In the genomic region with DNA sequence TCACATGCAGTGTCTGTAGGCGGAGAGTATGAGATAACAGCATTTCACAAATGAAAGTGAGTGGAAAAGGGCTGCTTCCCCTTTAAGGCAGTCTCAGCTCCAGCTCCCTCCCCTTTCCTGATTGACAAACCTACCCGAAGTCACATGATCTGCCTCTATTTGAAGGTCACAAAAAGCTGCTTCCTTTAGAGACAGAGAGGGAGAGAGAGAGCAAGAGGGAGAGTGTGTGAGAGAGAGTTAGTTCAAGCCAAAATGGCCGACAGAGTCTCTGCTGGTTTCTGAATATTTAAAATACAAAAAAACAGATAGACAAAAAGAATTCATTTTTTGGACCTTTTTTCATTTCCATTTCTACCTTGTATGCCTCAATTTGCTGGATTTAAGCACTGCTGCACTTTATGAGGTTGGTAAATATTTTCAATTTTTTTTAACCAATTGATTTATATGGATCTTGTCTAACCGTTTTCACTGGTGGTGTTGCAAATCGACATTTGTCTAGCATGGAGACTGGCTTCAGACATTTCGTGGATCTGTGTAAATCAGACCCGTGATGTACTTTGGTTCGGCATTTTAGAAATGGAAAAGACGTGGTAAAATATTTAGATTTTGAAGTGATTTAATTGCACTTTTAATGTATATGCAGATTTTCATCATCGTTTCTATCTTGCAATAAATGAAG, we compare ENCODE assay signal across 1 cellular context.
TF ChIP-seq lines count a peak whose summit lies in the region.

A gene with protein sequence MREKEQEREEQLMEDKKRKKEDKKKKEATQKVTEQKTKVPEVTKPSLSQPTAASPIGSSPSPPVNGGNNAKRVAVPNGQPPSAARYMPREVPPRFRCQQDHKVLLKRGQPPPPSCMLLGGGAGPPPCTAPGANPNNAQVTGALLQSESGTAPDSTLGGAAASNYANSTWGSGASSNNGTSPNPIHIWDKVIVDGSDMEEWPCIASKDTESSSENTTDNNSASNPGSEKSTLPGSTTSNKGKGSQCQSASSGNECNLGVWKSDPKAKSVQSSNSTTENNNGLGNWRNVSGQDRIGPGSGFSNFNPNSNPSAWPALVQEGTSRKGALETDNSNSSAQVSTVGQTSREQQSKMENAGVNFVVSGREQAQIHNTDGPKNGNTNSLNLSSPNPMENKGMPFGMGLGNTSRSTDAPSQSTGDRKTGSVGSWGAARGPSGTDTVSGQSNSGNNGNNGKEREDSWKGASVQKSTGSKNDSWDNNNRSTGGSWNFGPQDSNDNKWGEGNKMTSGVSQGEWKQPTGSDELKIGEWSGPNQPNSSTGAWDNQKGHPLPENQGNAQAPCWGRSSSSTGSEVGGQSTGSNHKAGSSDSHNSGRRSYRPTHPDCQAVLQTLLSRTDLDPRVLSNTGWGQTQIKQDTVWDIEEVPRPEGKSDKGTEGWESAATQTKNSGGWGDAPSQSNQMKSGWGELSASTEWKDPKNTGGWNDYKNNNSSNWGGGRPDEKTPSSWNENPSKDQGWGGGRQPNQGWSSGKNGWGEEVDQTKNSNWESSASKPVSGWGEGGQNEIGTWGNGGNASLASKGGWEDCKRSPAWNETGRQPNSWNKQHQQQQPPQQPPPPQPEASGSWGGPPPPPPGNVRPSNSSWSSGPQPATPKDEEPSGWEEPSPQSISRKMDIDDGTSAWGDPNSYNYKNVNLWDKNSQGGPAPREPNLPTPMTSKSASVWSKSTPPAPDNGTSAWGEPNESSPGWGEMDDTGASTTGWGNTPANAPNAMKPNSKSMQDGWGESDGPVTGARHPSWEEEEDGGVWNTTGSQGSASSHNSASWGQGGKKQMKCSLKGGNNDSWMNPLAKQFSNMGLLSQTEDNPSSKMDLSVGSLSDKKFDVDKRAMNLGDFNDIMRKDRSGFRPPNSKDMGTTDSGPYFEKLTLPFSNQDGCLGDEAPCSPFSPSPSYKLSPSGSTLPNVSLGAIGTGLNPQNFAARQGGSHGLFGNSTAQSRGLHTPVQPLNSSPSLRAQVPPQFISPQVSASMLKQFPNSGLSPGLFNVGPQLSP (N-terminal part only) (plus strand): TSS at position 188 of the 679 bp plus-strand sequence. CDS start 211 bp downstream, at position 399.

TF ChIP-seq in HepG2, 621 proteins besides CTCF, POLR2A, EP300 and RAD21 (continued from another document and continues in another):
- TF ChIP-seq HES4 (CRISPR knock-in tag; IDR thresholded peaks at IDR 0.05; ENCODE audit: borderline replicate concordance), result no peak
- TF ChIP-seq SRSF9 (IDR thresholded peaks at IDR 0.05; ENCODE audit: borderline replicate concordance, insufficient read depth, low read depth, low read length, poor library complexity, severe bottlenecking), result no peak
- TF ChIP-seq ZNF703 (CRISPR knock-in tag; IDR thresholded peaks at IDR 0.05; ENCODE audit: borderline replicate concordance), result no peak
- TF ChIP-seq, protein P1, sequence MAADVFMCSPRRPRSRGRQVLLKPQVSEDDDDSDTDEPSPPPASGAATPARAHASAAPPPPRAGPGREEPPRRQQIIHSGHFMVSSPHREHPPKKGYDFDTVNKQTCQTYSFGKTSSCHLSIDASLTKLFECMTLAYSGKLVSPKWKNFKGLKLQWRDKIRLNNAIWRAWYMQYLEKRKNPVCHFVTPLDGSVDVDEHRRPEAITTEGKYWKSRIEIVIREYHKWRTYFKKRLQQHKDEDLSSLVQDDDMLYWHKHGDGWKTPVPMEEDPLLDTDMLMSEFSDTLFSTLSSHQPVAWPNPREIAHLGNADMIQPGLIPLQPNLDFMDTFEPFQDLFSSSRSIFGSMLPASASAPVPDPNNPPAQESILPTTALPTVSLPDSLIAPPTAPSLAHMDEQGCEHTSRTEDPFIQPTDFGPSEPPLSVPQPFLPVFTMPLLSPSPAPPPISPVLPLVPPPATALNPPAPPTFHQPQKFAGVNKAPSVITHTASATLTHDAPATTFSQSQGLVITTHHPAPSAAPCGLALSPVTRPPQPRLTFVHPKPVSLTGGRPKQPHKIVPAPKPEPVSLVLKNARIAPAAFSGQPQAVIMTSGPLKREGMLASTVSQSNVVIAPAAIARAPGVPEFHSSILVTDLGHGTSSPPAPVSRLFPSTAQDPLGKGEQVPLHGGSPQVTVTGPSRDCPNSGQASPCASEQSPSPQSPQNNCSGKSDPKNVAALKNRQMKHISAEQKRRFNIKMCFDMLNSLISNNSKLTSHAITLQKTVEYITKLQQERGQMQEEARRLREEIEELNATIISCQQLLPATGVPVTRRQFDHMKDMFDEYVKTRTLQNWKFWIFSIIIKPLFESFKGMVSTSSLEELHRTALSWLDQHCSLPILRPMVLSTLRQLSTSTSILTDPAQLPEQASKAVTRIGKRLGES (CRISPR knock-in tag; IDR thresholded peaks at IDR 0.05; ENCODE audit: borderline replicate concordance), result no peak
- TF ChIP-seq ZNF337 (CRISPR knock-in tag; IDR thresholded peaks at IDR 0.05; ENCODE audit: borderline replicate concordance, low read depth), result no peak
- TF ChIP-seq, protein P2, sequence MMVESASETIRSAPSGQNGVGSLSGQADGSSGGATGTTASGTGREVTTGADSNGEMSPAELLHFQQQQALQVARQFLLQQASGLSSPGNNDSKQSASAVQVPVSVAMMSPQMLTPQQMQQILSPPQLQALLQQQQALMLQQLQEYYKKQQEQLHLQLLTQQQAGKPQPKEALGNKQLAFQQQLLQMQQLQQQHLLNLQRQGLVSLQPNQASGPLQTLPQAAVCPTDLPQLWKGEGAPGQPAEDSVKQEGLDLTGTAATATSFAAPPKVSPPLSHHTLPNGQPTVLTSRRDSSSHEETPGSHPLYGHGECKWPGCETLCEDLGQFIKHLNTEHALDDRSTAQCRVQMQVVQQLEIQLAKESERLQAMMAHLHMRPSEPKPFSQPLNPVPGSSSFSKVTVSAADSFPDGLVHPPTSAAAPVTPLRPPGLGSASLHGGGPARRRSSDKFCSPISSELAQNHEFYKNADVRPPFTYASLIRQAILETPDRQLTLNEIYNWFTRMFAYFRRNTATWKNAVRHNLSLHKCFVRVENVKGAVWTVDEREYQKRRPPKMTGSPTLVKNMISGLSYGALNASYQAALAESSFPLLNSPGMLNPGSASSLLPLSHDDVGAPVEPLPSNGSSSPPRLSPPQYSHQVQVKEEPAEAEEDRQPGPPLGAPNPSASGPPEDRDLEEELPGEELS (CRISPR knock-in tag; IDR thresholded peaks at IDR 0.05), result peak; percentile 34; the same call in 1 of the 2 replicates
- 0 out of 2 replicates have a peak, but pooled peaks have one; percentile 49 for TF ChIP-seq ZNF205 (CRISPR knock-in tag; IDR thresholded peaks at IDR 0.05)
- TF ChIP-seq ZNF644 (CRISPR knock-in tag; IDR thresholded peaks at IDR 0.05; ENCODE audit: low read depth), result no peak
- TF ChIP-seq, protein P3, sequence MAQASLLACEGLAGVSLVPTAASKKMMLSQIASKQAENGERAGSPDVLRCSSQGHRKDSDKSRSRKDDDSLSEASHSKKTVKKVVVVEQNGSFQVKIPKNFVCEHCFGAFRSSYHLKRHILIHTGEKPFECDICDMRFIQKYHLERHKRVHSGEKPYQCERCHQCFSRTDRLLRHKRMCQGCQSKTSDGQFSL (CRISPR knock-in tag; IDR thresholded peaks at IDR 0.05), result no peak
- TF ChIP-seq, protein P4, sequence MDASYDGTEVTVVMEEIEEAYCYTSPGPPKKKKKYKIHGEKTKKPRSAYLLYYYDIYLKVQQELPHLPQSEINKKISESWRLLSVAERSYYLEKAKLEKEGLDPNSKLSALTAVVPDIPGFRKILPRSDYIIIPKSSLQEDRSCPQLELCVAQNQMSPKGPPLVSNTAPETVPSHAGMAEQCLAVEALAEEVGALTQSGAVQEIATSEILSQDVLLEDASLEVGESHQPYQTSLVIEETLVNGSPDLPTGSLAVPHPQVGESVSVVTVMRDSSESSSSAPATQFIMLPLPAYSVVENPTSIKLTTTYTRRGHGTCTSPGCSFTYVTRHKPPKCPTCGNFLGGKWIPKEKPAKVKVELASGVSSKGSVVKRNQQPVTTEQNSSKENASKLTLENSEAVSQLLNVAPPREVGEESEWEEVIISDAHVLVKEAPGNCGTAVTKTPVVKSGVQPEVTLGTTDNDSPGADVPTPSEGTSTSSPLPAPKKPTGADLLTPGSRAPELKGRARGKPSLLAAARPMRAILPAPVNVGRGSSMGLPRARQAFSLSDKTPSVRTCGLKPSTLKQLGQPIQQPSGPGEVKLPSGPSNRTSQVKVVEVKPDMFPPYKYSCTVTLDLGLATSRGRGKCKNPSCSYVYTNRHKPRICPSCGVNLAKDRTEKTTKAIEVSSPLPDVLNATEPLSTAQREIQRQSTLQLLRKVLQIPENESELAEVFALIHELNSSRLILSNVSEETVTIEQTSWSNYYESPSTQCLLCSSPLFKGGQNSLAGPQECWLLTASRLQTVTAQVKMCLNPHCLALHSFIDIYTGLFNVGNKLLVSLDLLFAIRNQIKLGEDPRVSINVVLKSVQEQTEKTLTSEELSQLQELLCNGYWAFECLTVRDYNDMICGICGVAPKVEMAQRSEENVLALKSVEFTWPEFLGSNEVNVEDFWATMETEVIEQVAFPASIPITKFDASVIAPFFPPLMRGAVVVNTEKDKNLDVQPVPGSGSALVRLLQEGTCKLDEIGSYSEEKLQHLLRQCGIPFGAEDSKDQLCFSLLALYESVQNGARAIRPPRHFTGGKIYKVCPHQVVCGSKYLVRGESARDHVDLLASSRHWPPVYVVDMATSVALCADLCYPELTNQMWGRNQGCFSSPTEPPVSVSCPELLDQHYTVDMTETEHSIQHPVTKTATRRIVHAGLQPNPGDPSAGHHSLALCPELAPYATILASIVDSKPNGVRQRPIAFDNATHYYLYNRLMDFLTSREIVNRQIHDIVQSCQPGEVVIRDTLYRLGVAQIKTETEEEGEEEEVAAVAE (CRISPR knock-in tag; IDR thresholded peaks at IDR 0.05; ENCODE audit: borderline replicate concordance), result peak; percentile 87
- TF ChIP-seq ZNF232 (CRISPR knock-in tag; IDR thresholded peaks at IDR 0.05; ENCODE audit: borderline replicate concordance), result no peak
- no peak for TF ChIP-seq STAG1 (CRISPR knock-in tag; IDR thresholded peaks at IDR 0.05)
- TF ChIP-seq, protein P5, sequence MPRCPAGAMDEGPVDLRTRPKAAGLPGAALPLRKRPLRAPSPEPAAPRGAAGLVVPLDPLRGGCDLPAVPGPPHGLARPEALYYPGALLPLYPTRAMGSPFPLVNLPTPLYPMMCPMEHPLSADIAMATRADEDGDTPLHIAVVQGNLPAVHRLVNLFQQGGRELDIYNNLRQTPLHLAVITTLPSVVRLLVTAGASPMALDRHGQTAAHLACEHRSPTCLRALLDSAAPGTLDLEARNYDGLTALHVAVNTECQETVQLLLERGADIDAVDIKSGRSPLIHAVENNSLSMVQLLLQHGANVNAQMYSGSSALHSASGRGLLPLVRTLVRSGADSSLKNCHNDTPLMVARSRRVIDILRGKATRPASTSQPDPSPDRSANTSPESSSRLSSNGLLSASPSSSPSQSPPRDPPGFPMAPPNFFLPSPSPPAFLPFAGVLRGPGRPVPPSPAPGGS (CRISPR knock-in tag; IDR thresholded peaks at IDR 0.05), result no peak
- TF ChIP-seq SKI (IDR thresholded peaks at IDR 0.05; ENCODE audit: partially characterized antibody), result no peak
- TF ChIP-seq ARNTL (CRISPR knock-in tag; IDR thresholded peaks at IDR 0.05), result no peak
- TF ChIP-seq JDP2 (CRISPR knock-in tag; IDR thresholded peaks at IDR 0.05; ENCODE audit: borderline replicate concordance), result no peak
- no peak for TF ChIP-seq ZNF850 (CRISPR knock-in tag; conservative IDR thresholded peaks at IDR 0.05)
- TF ChIP-seq ZNF878 (CRISPR knock-in tag; IDR thresholded peaks at IDR 0.05), result no peak
- no peak for TF ChIP-seq ZNF121 (CRISPR knock-in tag; IDR thresholded peaks at IDR 0.05)
- no peak for TF ChIP-seq ZBTB3 (CRISPR knock-in tag; IDR thresholded peaks at IDR 0.05; ENCODE audit: borderline replicate concordance, low read depth)
- no peak for TF ChIP-seq ZFP37 (CRISPR knock-in tag; IDR thresholded peaks at IDR 0.05; ENCODE audit: borderline replicate concordance)
- TF ChIP-seq ISL2 (CRISPR knock-in tag; IDR thresholded peaks at IDR 0.05), result peak; percentile 66; the same call in 1 of the 2 replicates
- TF ChIP-seq ZFP41 (CRISPR knock-in tag; IDR thresholded peaks at IDR 0.05; ENCODE audit: borderline replicate concordance), result no peak
- TF ChIP-seq SPEN (CRISPR knock-in tag; IDR thresholded peaks at IDR 0.05; ENCODE audit: low read depth), result peak; percentile 50; the same call in 1 of the 2 replicates
- no peak for TF ChIP-seq IRX3 (CRISPR knock-in tag; IDR thresholded peaks at IDR 0.05; ENCODE audit: borderline replicate concordance, low read depth)
- TF ChIP-seq, protein P6, sequence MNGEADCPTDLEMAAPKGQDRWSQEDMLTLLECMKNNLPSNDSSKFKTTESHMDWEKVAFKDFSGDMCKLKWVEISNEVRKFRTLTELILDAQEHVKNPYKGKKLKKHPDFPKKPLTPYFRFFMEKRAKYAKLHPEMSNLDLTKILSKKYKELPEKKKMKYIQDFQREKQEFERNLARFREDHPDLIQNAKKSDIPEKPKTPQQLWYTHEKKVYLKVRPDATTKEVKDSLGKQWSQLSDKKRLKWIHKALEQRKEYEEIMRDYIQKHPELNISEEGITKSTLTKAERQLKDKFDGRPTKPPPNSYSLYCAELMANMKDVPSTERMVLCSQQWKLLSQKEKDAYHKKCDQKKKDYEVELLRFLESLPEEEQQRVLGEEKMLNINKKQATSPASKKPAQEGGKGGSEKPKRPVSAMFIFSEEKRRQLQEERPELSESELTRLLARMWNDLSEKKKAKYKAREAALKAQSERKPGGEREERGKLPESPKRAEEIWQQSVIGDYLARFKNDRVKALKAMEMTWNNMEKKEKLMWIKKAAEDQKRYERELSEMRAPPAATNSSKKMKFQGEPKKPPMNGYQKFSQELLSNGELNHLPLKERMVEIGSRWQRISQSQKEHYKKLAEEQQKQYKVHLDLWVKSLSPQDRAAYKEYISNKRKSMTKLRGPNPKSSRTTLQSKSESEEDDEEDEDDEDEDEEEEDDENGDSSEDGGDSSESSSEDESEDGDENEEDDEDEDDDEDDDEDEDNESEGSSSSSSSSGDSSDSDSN (CRISPR knock-in tag; IDR thresholded peaks at IDR 0.05), result no peak
- TF ChIP-seq, protein P7, sequence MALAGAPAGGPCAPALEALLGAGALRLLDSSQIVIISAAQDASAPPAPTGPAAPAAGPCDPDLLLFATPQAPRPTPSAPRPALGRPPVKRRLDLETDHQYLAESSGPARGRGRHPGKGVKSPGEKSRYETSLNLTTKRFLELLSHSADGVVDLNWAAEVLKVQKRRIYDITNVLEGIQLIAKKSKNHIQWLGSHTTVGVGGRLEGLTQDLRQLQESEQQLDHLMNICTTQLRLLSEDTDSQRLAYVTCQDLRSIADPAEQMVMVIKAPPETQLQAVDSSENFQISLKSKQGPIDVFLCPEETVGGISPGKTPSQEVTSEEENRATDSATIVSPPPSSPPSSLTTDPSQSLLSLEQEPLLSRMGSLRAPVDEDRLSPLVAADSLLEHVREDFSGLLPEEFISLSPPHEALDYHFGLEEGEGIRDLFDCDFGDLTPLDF (CRISPR knock-in tag; IDR thresholded peaks at IDR 0.05), result no peak
- TF ChIP-seq, protein P8, sequence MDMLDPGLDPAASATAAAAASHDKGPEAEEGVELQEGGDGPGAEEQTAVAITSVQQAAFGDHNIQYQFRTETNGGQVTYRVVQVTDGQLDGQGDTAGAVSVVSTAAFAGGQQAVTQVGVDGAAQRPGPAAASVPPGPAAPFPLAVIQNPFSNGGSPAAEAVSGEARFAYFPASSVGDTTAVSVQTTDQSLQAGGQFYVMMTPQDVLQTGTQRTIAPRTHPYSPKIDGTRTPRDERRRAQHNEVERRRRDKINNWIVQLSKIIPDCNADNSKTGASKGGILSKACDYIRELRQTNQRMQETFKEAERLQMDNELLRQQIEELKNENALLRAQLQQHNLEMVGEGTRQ (IDR thresholded peaks at IDR 0.05; ENCODE audit: low read depth, low read length), result peak; percentile 78
- TF ChIP-seq, protein P8 (CRISPR knock-in tag; IDR thresholded peaks at IDR 0.05; ENCODE audit: borderline replicate concordance), result peak; percentile 92; the same call in 1 of the 2 replicates
- TF ChIP-seq MTF1 (CRISPR knock-in tag; IDR thresholded peaks at IDR 0.05), result no peak
- peak; percentile 58; the same call in 1 of the 2 replicates for TF ChIP-seq HOXA3 (CRISPR knock-in tag; IDR thresholded peaks at IDR 0.05)
